ENCODE assay signal across 8 cellular contexts in genomic region chr17:73304971-73305786, GRCh38. TPM values are rescaled to one million over a fixed set of nuclear protein-coding genes. Genes with fewer than 3 reads are reported as not detected.
A peak's percentile ranks its signal among the peaks of the same experiment; 100 is the strongest.
DNase-seq lines count a peak whose midpoint lies in the region; FAIRE-seq and TF ChIP-seq lines count a peak whose summit lies in the region.

No MANE protein-coding gene starts in this region.

- peak overlapping the region; percentile 39 to 94 (median 80) for H3K27ac Mint-ChIP-seq in brain

- TF ChIP-seq CTCF in brain (conservative IDR thresholded peaks at IDR 0.05): no peak
- TF ChIP-seq CTCF in kidney (IDR thresholded peaks at IDR 0.05; ENCODE audit: borderline replicate concordance, extremely low read depth, insufficient read depth): no peak

- no peaks in the 10 kb centered on the region for H3K9me3 Mint-ChIP-seq in brain

- peaks cover 1% of the 10 kb centered on the region for H3K27me3 Mint-ChIP-seq in brain

- H3K36me3 ChIP-seq in kidney (ENCODE audit: control insufficient read depth in 1 of 2, insufficient read depth in 2 of 2, low read length in 2 of 2) (no peaks in the 10 kb centered on the region), subcutaneous abdominal adipose tissue (ENCODE audit: control insufficient read depth in 5 of 5, insufficient read depth in 5 of 5, low read length in 5 of 5) (peaks cover 0 to 10% (median 0%) of the 10 kb centered on the region in 5 donors)

- peak; percentile 32 for DNase-seq in DMS114 treated with DMSO at 0.1 percent for 48 hours (lab: John Stamatoyannopoulos, UW; ENCODE audit: unreplicated experiment)
- DNase-seq in NCI-H2107 treated with DMSO at 0.1 percent for 48 hours (lab: John Stamatoyannopoulos, UW; ENCODE audit: unreplicated experiment): peak; percentile 75
- DNase-seq in kidney: peak; percentile 91
- no peak for DNase-seq in NCI-H446 (lab: John Stamatoyannopoulos, UW)
- DNase-seq in foreskin melanocyte: no peak
- DNase-seq in COLO829 (ENCODE audit: low spot score): no peak

- H3K36me3 Mint-ChIP-seq in brain: peaks cover 34% of the 10 kb centered on the region

- H3K9ac ChIP-seq in kidney (ENCODE audit: low read length in 2 of 2) (peak overlapping the region; percentile 55 to 56), subcutaneous abdominal adipose tissue (ENCODE audit: low read length in 5 of 5) (peak overlapping the region; percentile 68 to 94 (median 78))

- H3K4me1 ChIP-seq in kidney (ENCODE audit: control insufficient read depth in 1 of 2, insufficient read depth in 1 of 2, low read depth in 1 of 2, low read length in 2 of 2): peaks cover 33 to 39% of the 10 kb centered on the region in 2 donors
- peaks cover 27 to 85% (median 79%) of the 10 kb centered on the region in 5 donors for H3K4me1 ChIP-seq in subcutaneous abdominal adipose tissue (ENCODE audit: control insufficient read depth in 5 of 5, insufficient read depth in 5 of 5, low read length in 5 of 5)

- peaks cover 84% of the 10 kb centered on the region for H3K4me1 Mint-ChIP-seq in brain

- H3K4me3 Mint-ChIP-seq in brain: peak overlapping the region; percentile 65 to 79 (median 71)

- H3K9me3 ChIP-seq in kidney (ENCODE audit: control insufficient read depth in 1 of 2, low read length in 2 of 2) (no peaks in the 10 kb centered on the region), subcutaneous abdominal adipose tissue (ENCODE audit: control insufficient read depth in 5 of 5, low read length in 5 of 5) (no peaks in the 10 kb centered on the region)

- H3K4me3 ChIP-seq in kidney (ENCODE audit: low read length in 2 of 2): peak overlapping the region; percentile 36 to 47
- peak overlapping the region; percentile 46 to 72 (median 60) for H3K4me3 ChIP-seq in subcutaneous abdominal adipose tissue (ENCODE audit: low read depth in 1 of 5, low read length in 5 of 5)

- no peak for FAIRE-seq in kidney (lab: Jason Lieb, UNC)

- intact Hi-C loops in kidney (cut with DNase I): no loop called here

- peak overlapping the region; percentile 82 to 88 for H3K27ac ChIP-seq in kidney (ENCODE audit: low read depth in 2 of 2, low read length in 2 of 2)
- H3K27ac ChIP-seq in subcutaneous abdominal adipose tissue (ENCODE audit: low read depth, low read length): peak overlapping the region; percentile 99

- no peaks in the 10 kb centered on the region for H3K27me3 ChIP-seq in subcutaneous abdominal adipose tissue (ENCODE audit: control insufficient read depth in 5 of 5, insufficient read depth in 4 of 5, low read length in 5 of 5)

RNA-seq across cellular contexts. Expression of gene CDC42EP4, which starts 6.6 kb away (rescaled TPM):
- 110 TPM for polyA plus RNA-seq in brain (ENCODE audit: insufficient read depth, low read depth, low replicate concordance)
- total RNA-seq in kidney: 76.9 TPM
- polyA plus RNA-seq in kidney (ENCODE audit: insufficient read depth, low read depth, low replicate concordance): 26.2 TPM

RNA-seq across cellular contexts. Expression of gene CPSF4L, which starts 43.5 kb away (rescaled TPM):
- polyA plus RNA-seq in brain (ENCODE audit: insufficient read depth, low read depth, low replicate concordance) (not detected), kidney (ENCODE audit: insufficient read depth, low read depth, low replicate concordance) (not detected)
- total RNA-seq in kidney: not detected

Comparison
In these comparisons a context has a peak if more than half of its experiments do, and no peak if none do; other contexts are left out.
1. DNase-seq: peak in DMS114 treated with DMSO at 0.1 percent for 48 hours (single experiment), NCI-H2107 treated with DMSO at 0.1 percent for 48 hours (single experiment) and kidney (single experiment); none in NCI-H446 (0 of 2), foreskin melanocyte (single experiment) and COLO829 (single experiment).